ENCODE assay signal across 1 cellular context in the genomic region with DNA sequence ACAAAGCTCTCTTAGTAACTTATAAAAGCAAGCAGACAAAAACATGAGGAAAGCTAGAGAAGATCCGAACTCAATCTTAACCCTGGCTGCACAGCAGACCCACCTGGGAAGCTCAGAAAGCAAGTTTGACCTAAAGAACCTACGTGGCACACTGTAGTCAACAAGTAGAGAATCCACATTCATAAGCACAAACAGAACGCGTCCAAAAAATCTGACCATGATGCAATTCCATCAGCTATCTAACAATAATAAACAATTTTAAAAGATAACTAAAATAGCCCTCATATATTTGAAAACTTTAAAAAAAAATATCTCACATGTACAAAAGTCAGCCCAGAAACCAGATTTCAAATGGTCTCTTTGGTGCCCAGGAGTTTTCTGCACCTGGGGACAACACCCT.
TF ChIP-seq lines count a peak whose summit lies in the region.

No MANE protein-coding gene starts in this region.

TF ChIP-seq in SK-N-SH, 30 proteins besides CTCF, POLR2A, EP300 and RAD21 (continued from another document):
- TF ChIP-seq SMC3 (IDR thresholded peaks at IDR 0.05; ENCODE audit: low read depth, low read length) (no peak), GABPA (IDR thresholded peaks at IDR 0.05; ENCODE audit: low read depth) (no peak), GATA2 (CRISPR knock-in tag; IDR thresholded peaks at IDR 0.05) (no peak), SIN3A (IDR thresholded peaks at IDR 0.05; ENCODE audit: borderline replicate concordance, low read depth, low read length) (no peak), USF2 (IDR thresholded peaks at IDR 0.05; ENCODE audit: borderline replicate concordance, low read depth, low read length) (no peak)
